Comparison of ENCODE assay signal across 31 cellular contexts in the genomic region with DNA sequence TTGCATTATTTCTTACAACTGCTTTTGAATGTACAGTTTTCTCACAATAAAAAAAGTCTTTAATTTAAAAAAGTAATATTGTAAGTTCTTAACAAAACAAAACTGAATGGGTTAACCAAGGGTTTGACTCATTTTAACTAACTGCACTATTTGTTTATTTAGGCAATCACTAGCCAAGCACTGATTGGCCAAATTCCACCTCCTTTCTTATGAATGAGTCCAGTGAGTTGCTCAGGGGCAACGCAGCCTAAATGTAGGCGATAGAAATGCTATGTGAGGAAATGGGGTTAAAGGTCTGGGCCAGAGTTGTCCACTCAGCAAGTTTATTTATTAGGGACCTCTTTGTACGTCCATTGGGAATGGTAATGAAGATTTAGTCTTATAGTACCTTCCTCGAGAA.
"Had no signal": no experiment of that assay in that cellular context is flagged by ENCODE, and none has a peak within 500 bp of the region (broad histone marks: within the 10 kb centered on the region; RNA-seq: fewer than 3 reads in every experiment).

No MANE protein-coding gene starts in this region.

- H3K4me1 Mint-ChIP-seq: activated T-helper 17 cell treated with anti-CD3 and anti-CD28 coated beads, Interleukin-2, amount 50 U/mL, for 72 hours had no signal

- FAIRE-seq: colon had no signal

- H3K4me1 ChIP-seq: esophagus squamous epithelium, foreskin keratinocyte, gastroesophageal sphincter, heart right ventricle had no signal

- H3K9me3 ChIP-seq: body of pancreas, esophagus squamous epithelium had no signal

- H3K79me2 ChIP-seq: hepatocyte had no signal

- H3K27ac Mint-ChIP-seq: activated CD8-positive, alpha-beta T cell treated with anti-CD3 and anti-CD28 coated beads for 36 hours; activated naive CD8-positive, alpha-beta T cell; activated T-helper 17 cell treated with anti-CD3 and anti-CD28 coated beads, Interleukin-2, amount 50 U/mL, for 72 hours; effector memory CD8-positive, alpha-beta T cell; WTC11 had no signal

- H3K4me3 ChIP-seq: body of pancreas, esophagus squamous epithelium, gastroesophageal sphincter, heart right ventricle, hepatocyte had no signal

- DNase-seq: activated CD4-positive, alpha-beta T cell treated with anti-CD3 and anti-CD28 coated beads for 1 hour; activated CD4-positive, alpha-beta T cell treated with anti-CD3 and anti-CD28 coated beads for 48 hours; activated CD4-positive, alpha-beta T cell treated with anti-CD3 and anti-CD28 coated beads, Interleukin-2, amount 50 U/mL, for 1 hour; activated CD4-positive, alpha-beta T cell treated with anti-CD3 and anti-CD28 coated beads, Interleukin-2, amount 50 U/mL, for 48 hours; activated CD8-positive, alpha-beta memory T cell treated with anti-CD3 and anti-CD28 coated beads for 24 hours; activated CD8-positive, alpha-beta T cell treated with anti-CD3 and anti-CD28 coated beads for 36 hours; activated effector memory CD4-positive, alpha-beta T cell treated with Interleukin-2 at 50 U/mL for 16 hours; activated gamma-delta T cell treated with Interleukin-2 at 50 U/mL for 16 hours; activated naive CD4-positive, alpha-beta T cell treated with anti-CD3 and anti-CD28 coated beads, Interleukin-2, amount 50 U/mL, for 16 hours; activated naive CD4-positive, alpha-beta T cell treated with Interleukin-2 at 50 U/mL for 16 hours; activated T-cell treated with anti-CD3 and anti-CD28 coated beads, Interleukin-2, amount 50 U/mL, for 4 hours; amniotic stem cell; anterior cingulate cortex; body of pancreas; caudate nucleus; cortex of kidney; dermis blood vessel endothelial cell; effector CD4-positive, alpha-beta T cell; effector memory CD8-positive, alpha-beta T cell; erythroblast; esophagus squamous epithelium; foreskin keratinocyte; heart right ventricle; T-helper 2 cell had no signal

- ATAC-seq: activated CD8-positive, alpha-beta T cell treated with anti-CD3 and anti-CD28 coated beads for 36 hours; activated T-cell treated with anti-CD3 and anti-CD28 coated beads, Interleukin-2, amount 50 U/mL, for 4 hours; activated T-helper 17 cell treated with anti-CD3 and anti-CD28 coated beads, Interleukin-2, amount 50 U/mL, for 72 hours; body of pancreas; effector memory CD8-positive, alpha-beta T cell; foreskin keratinocyte; gastroesophageal sphincter; WTC11 had no signal

- H2AFZ ChIP-seq: hepatocyte had no signal

- H3K4me2 ChIP-seq: hepatocyte had no signal

- H3K36me3 ChIP-seq: esophagus squamous epithelium, gastroesophageal sphincter, heart right ventricle had no signal

- H3K27me3 ChIP-seq: body of pancreas, esophagus squamous epithelium, foreskin keratinocyte, gastroesophageal sphincter, heart right ventricle, hepatocyte had no signal

- H3K4me3 Mint-ChIP-seq: activated CD8-positive, alpha-beta T cell treated with anti-CD3 and anti-CD28 coated beads for 36 hours; activated naive CD8-positive, alpha-beta T cell; activated T-cell treated with anti-CD3 and anti-CD28 coated beads, Interleukin-2, amount 50 U/mL, for 4 hours; activated T-helper 17 cell treated with anti-CD3 and anti-CD28 coated beads, Interleukin-2, amount 50 U/mL, for 72 hours; effector memory CD8-positive, alpha-beta T cell; WTC11 had no signal

- H3K9me3 Mint-ChIP-seq: effector memory CD8-positive, alpha-beta T cell had no signal

- H3K27ac ChIP-seq: body of pancreas, esophagus squamous epithelium, foreskin keratinocyte, gastroesophageal sphincter, heart right ventricle, hepatocyte, VCaP had no signal

- H3K36me3 Mint-ChIP-seq: activated naive CD8-positive, alpha-beta T cell had no signal
